ENCODE assay signal across 8 cellular contexts in the genomic region with DNA sequence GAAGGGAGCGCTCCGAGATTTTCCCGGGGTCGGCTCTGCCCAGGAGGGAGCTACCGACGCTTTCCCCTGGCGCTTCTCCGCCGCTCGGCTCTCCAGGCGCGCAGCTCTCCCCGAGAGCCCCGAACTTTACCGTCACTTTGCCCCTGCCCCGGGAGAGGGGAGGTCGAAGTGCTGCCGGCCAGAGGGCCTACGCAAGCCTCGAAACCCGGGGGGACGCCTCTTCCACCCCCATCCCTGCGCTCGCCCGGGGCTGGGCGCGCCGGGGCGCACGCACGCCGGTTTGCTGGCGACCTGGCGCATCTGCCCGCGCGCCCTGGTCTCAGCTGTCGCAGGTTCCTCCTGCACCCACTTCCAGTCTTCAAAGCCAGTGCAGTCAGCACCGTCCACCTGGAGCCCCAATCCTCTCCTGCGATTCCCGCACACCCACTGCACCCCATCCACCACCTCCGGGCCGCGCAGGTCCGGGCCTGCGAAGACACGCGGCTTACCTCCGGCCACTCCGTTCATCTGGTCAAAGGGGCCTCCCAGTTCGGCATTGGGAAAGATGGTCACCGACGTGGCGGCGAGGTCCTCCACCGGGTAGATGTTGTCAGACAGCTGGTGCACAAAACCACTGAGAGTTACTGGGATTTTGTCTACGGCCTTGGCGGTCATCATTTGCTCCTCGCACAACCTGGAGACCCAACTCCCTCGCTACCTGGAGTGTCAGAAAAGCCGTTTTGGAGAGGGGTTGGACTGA. TPM values are rescaled to one million over a fixed set of nuclear protein-coding genes. Genes with fewer than 3 reads are reported as not detected.
DNase-seq lines count a peak whose midpoint lies in the region; ATAC-seq and TF ChIP-seq lines count a peak whose summit lies in the region.

No MANE protein-coding gene starts in this region.

- DNase-seq in Daoy (ENCODE audit: low read depth) (peak; percentile 12), T-helper 17 cell (no peak), tibial nerve (ENCODE audit: low spot score in 2 of 2) (no peak), UCSD-AML1 (lab: John Stamatoyannopoulos, UW; ENCODE audit: unreplicated experiment) (no peak), DMS79 treated with DMSO at 0.1 percent for 48 hours (lab: John Stamatoyannopoulos, UW) (no peak)

- TF ChIP-seq POLR2A in tibial nerve (IDR thresholded peaks at IDR 0.05), result no peak

- no peaks in the 10 kb centered on the region for H3K36me3 ChIP-seq in ectodermal cell (ENCODE audit: control insufficient read depth, insufficient read depth, low read length)
- H3K36me3 ChIP-seq in tibial nerve, result peaks cover 0 to 18% (median 0%) of the 10 kb centered on the region in 3 donors

- peaks cover 43% of the 10 kb centered on the region for H3K4me1 Mint-ChIP-seq in T-helper 17 cell

- H3K9me3 ChIP-seq in T-helper 17 cell (ENCODE audit: control insufficient read depth, low read length, poor library complexity, severe bottlenecking) (no peaks in the 10 kb centered on the region), ectodermal cell (ENCODE audit: control insufficient read depth, low read length) (no peaks in the 10 kb centered on the region), mononuclear cell (ENCODE audit: low read depth, low read length) (no peaks in the 10 kb centered on the region), tibial nerve (no peaks in the 10 kb centered on the region)

- peaks cover 44% of the 10 kb centered on the region for H3K27me3 Mint-ChIP-seq in T-helper 17 cell

- ATAC-seq in T-helper 17 cell, result no peak
- no peak for ATAC-seq in HG02759 (IDR thresholded peaks at IDR 0.05; ENCODE audit: unreplicated experiment)

- H3K36me3 Mint-ChIP-seq in T-helper 17 cell (ENCODE audit: low read depth), result peaks cover 3% of the 10 kb centered on the region

- H3K4me1 ChIP-seq in ectodermal cell (ENCODE audit: control insufficient read depth, insufficient read depth, low read length) (peaks cover 14% of the 10 kb centered on the region), mononuclear cell (ENCODE audit: insufficient read depth, low read length) (peaks cover 54% of the 10 kb centered on the region), tibial nerve (peaks cover 0 to 54% (median 28%) of the 10 kb centered on the region in 4 donors)

- WGBS in ectodermal cell, 2 experiments, result 1% methylated on average over 61 of the region's 61 CpGs
- 1 to 2% methylated on average over 51 to 52 of the region's 61 CpGs for WGBS in tibial nerve, 2 donors

- TF ChIP-seq EP300 in tibial nerve (IDR thresholded peaks at IDR 0.05), result no peak

- peak overlapping the region; percentile 99 for H3K4me3 Mint-ChIP-seq in T-helper 17 cell

- no peak for TF ChIP-seq CTCF in tibial nerve (IDR thresholded peaks at IDR 0.05)

- peaks cover 77% of the 10 kb centered on the region for H3K27me3 ChIP-seq in ectodermal cell (ENCODE audit: control insufficient read depth, insufficient read depth, low read length, poor library complexity, severe bottlenecking)
- peaks cover 45% of the 10 kb centered on the region for H3K27me3 ChIP-seq in mononuclear cell (ENCODE audit: insufficient read depth, low read length)
- peaks cover 0 to 28% of the 10 kb centered on the region in 2 donors for H3K27me3 ChIP-seq in tibial nerve

- H3K27ac ChIP-seq in ectodermal cell (ENCODE audit: insufficient read depth, low read depth, low read length, poor library complexity, severe bottlenecking), result no peak overlapping the region
- peak overlapping the region; percentile 1 to 94 (median 88) for H3K27ac ChIP-seq in tibial nerve

- peak overlapping the region; percentile 54 for H3K4me3 ChIP-seq in ectodermal cell (ENCODE audit: insufficient read depth, low read depth, low read length)
- peak overlapping the region; percentile 65 for H3K4me3 ChIP-seq in mononuclear cell (ENCODE audit: low read length)
- H3K4me3 ChIP-seq in tibial nerve, result peak overlapping the region; percentile 79 to 96 (median 86)

- peak overlapping the region; percentile 94 for H3K27ac Mint-ChIP-seq in T-helper 17 cell

RNA-seq across cellular contexts. Expression of a gene that starts 0.6 kb away (rescaled TPM):
- 1.4 and 3.1 TPM in 2 replicates for total RNA-seq in Daoy (2014; rRNA removed; shearing (Covaris generic))
- total RNA-seq in T-helper 17 cell, result 1 to 10 TPM; 3.1 to 4.8 TPM
- polyA plus RNA-seq in ectodermal cell (2013, experiment 1 of 4), result 11.0 TPM
- 10.5 TPM for polyA plus RNA-seq in ectodermal cell (2013, experiment 2 of 4)
- polyA plus RNA-seq in ectodermal cell (2013, experiment 3 of 4), result 8.9 TPM
- polyA plus RNA-seq in ectodermal cell (2013, experiment 4 of 4), result 8.8 TPM
- 11.9 TPM for total RNA-seq in mononuclear cell
- total RNA-seq in tibial nerve, result 10 to 100 TPM; 19.4 to 35.4 (median 27.7) TPM

RNA-seq across cellular contexts. Expression of a gene that starts 11.0 kb away (rescaled TPM):
- total RNA-seq in Daoy (2014; rRNA removed; shearing (Covaris generic)), result 25.4 and 27.4 TPM in 2 replicates
- 10 to 100 TPM in 1 of 2 donors, 1 to 10 TPM in 1; 10.0 to 11.2 TPM for total RNA-seq in T-helper 17 cell
- polyA plus RNA-seq in ectodermal cell (2013, experiment 1 of 4), result 29.5 TPM
- polyA plus RNA-seq in ectodermal cell (2013, experiment 2 of 4), result 28.6 TPM
- 23.2 TPM for polyA plus RNA-seq in ectodermal cell (2013, experiment 3 of 4)
- 27.9 TPM for polyA plus RNA-seq in ectodermal cell (2013, experiment 4 of 4)
- 23.4 TPM for total RNA-seq in mononuclear cell
- 10 to 100 TPM; 36.9 to 73.9 (median 48.1) TPM for total RNA-seq in tibial nerve
